12 cellular contexts compared by ENCODE assay signal in genomic region chr20:17612975-17613327, GRCh38. TPM values are rescaled to one million over a fixed set of nuclear protein-coding genes. Genes with fewer than 3 reads are reported as not detected.
DNase-seq lines count a peak whose midpoint lies in the region; ATAC-seq and TF ChIP-seq lines count a peak whose summit lies in the region.
"Had no signal": no experiment of that assay in that cellular context is flagged by ENCODE, and none has a peak within 500 bp of the region (broad histone marks: within the 10 kb centered on the region; RNA-seq: fewer than 3 reads in every experiment).

No MANE protein-coding gene starts in this region.

- H3K36me3 ChIP-seq in left ventricle myocardium inferior (peaks cover 28% of the 10 kb centered on the region), lower lobe of right lung (peaks cover 69% of the 10 kb centered on the region), upper lobe of right lung (peaks cover 59% of the 10 kb centered on the region)

- H3K27ac ChIP-seq in left ventricle myocardium inferior (replicated peaks) (peak overlapping the region; percentile 67), lower lobe of right lung (peak overlapping the region; percentile 71), upper lobe of right lung (peak overlapping the region; percentile 74)

- no peak overlapping the region for H3K4me3 ChIP-seq in left ventricle myocardium inferior
- H3K4me3 ChIP-seq in lower lobe of right lung: no peak overlapping the region
- no peak overlapping the region for H3K4me3 ChIP-seq in upper lobe of right lung
- H3K4me3 ChIP-seq: mucosa of descending colon had no signal

- ATAC-seq in left ventricle myocardium superior: no peak
- ATAC-seq in activated naive CD8-positive, alpha-beta T cell treated with anti-CD3 and anti-CD28 coated beads, Interleukin-2, amount 50 U/mL, for 24 hours: no peak
- no peak for ATAC-seq in lower lobe of right lung
- no peak for ATAC-seq in upper lobe of right lung
- ATAC-seq in GM19351 (IDR thresholded peaks at IDR 0.05; ENCODE audit: unreplicated experiment): no peak
- ATAC-seq in omental fat pad (ENCODE audit: low FRiP score): no peak

- peak overlapping the region; percentile 92 for H3K27ac Mint-ChIP-seq in activated naive CD8-positive, alpha-beta T cell treated with anti-CD3 and anti-CD28 coated beads, Interleukin-2, amount 50 U/mL, for 24 hours
- H3K27ac Mint-ChIP-seq: dendritic cell treated with granulocyte-macrophage colony-stimulating factor and Interleukin-4, amounts not matched to agents 40 ng/mL and 50 ng/mL, for 4 days had no signal

- intact Hi-C loops in left ventricle myocardium inferior (cut with micrococcal nuclease): loop anchor here (10.0 kb wide), 1 partner anchor 78 kb away; the partner anchor contains the start of gene BFSP1
- intact Hi-C loops in left ventricle myocardium superior (cut with micrococcal nuclease): loop anchor here (5.0 kb wide), 1 partner anchor 76 kb away; no protein-coding TSS in a partner anchor
- intact Hi-C loops in lower lobe of right lung (cut with DNase I): no loop called here
- intact Hi-C loops in upper lobe of right lung (cut with DNase I): no loop called here

- H3K4me1 ChIP-seq in left ventricle myocardium inferior: peaks cover 94% of the 10 kb centered on the region
- peaks cover 50% of the 10 kb centered on the region for H3K4me1 ChIP-seq in lower lobe of right lung
- peaks cover 43% of the 10 kb centered on the region for H3K4me1 ChIP-seq in upper lobe of right lung

- H3K27me3 ChIP-seq in left ventricle myocardium inferior (ENCODE audit: low read depth): no peaks in the 10 kb centered on the region
- H3K27me3 ChIP-seq in lower lobe of right lung (ENCODE audit: low read depth): no peaks in the 10 kb centered on the region
- no peaks in the 10 kb centered on the region for H3K27me3 ChIP-seq in upper lobe of right lung

- H3K4me3 Mint-ChIP-seq in activated naive CD8-positive, alpha-beta T cell treated with anti-CD3 and anti-CD28 coated beads, Interleukin-2, amount 50 U/mL, for 24 hours: no peak overlapping the region
- H3K4me3 Mint-ChIP-seq: dendritic cell treated with granulocyte-macrophage colony-stimulating factor and Interleukin-4, amounts not matched to agents 40 ng/mL and 50 ng/mL, for 4 days had no signal

- TF ChIP-seq CTCF in left ventricle myocardium inferior (IDR thresholded peaks at IDR 0.05; ENCODE audit: borderline replicate concordance): no peak
- TF ChIP-seq CTCF in lower lobe of right lung (IDR thresholded peaks at IDR 0.05): no peak
- no peak for TF ChIP-seq CTCF in upper lobe of right lung (IDR thresholded peaks at IDR 0.05)
- TF ChIP-seq CTCF in omental fat pad (IDR thresholded peaks at IDR 0.05): no peak

- H3K9me3 Mint-ChIP-seq in activated naive CD8-positive, alpha-beta T cell treated with anti-CD3 and anti-CD28 coated beads, Interleukin-2, amount 50 U/mL, for 24 hours: no peaks in the 10 kb centered on the region
- H3K9me3 Mint-ChIP-seq: dendritic cell treated with granulocyte-macrophage colony-stimulating factor and Interleukin-4, amounts not matched to agents 40 ng/mL and 50 ng/mL, for 4 days had no signal

- peaks cover 36% of the 10 kb centered on the region for H3K4me1 Mint-ChIP-seq in activated naive CD8-positive, alpha-beta T cell treated with anti-CD3 and anti-CD28 coated beads, Interleukin-2, amount 50 U/mL, for 24 hours

- DNase-seq in left ventricle myocardium inferior (no peak), left ventricle myocardium superior (no peak), lower lobe of right lung (no peak), upper lobe of right lung (peak; percentile 56), NCI-H187 treated with DMSO at 0.1 percent for 48 hours (lab: John Stamatoyannopoulos, UW) (no peak), omental fat pad (ENCODE audit: low spot score) (no peak)
- no peak for DNase-seq in activated naive CD8-positive, alpha-beta T cell treated with anti-CD3 and anti-CD28 coated beads, Interleukin-2, amount 50 U/mL, for 24 hours
- DNase-seq: hypothalamus, NCI-H2227 treated with DMSO at 0.1 percent for 48 hours had no signal

- peaks cover 2% of the 10 kb centered on the region for H3K36me3 Mint-ChIP-seq in activated naive CD8-positive, alpha-beta T cell treated with anti-CD3 and anti-CD28 coated beads, Interleukin-2, amount 50 U/mL, for 24 hours (ENCODE audit: low read depth)

- H3K9me3 ChIP-seq in left ventricle myocardium inferior (replicated peaks) (no peaks in the 10 kb centered on the region), lower lobe of right lung (no peaks in the 10 kb centered on the region), upper lobe of right lung (no peaks in the 10 kb centered on the region)
- H3K9me3 ChIP-seq: mucosa of descending colon had no signal

- no peaks in the 10 kb centered on the region for H3K27me3 Mint-ChIP-seq in activated naive CD8-positive, alpha-beta T cell treated with anti-CD3 and anti-CD28 coated beads, Interleukin-2, amount 50 U/mL, for 24 hours
- H3K27me3 Mint-ChIP-seq: dendritic cell treated with granulocyte-macrophage colony-stimulating factor and Interleukin-4, amounts not matched to agents 40 ng/mL and 50 ng/mL, for 4 days had no signal

RNA-seq across cellular contexts. Expression of gene DSTN, which starts 43.1 kb away (rescaled TPM):
- 635 TPM for total RNA-seq in left ventricle myocardium inferior
- 836 TPM for total RNA-seq in left ventricle myocardium superior
- total RNA-seq in lower lobe of right lung: 347 TPM
- total RNA-seq in upper lobe of right lung: 463 TPM
- total RNA-seq in omental fat pad: 100 to 1,000 TPM; 147 to 228 (median 170) TPM

Comparison
In these comparisons a context has a peak if more than half of its experiments do, and no peak if none do; other contexts are left out.
1. intact Hi-C loops: an anchor here in left ventricle myocardium inferior (10.0 kb wide) and left ventricle myocardium superior (5.0 kb wide); none called in lower lobe of right lung and upper lobe of right lung.